Comparison of ENCODE assay signal across 1 cellular context in the genomic region with DNA sequence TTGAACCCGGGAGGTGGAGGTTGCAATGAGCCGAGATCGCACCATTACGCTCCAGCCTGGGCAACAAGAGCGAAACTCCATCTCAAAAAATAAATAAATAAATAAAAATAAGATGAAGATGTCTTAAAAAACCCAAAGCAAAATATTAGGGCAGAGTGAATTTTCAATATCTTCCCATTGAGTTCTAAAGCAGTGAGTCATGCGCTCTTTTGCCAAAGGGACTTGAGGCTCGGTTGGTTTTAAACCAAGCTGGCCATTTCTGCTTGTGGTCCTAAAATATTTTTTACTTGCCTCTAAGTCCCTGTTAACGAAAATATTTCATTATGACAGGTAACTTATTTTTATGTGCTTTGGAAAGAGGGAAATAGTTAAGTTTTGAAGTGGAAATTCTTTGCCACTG.
TF ChIP-seq lines count a peak whose summit lies in the region.

No MANE protein-coding gene starts in this region.

TF ChIP-seq in GM23338, 12 proteins besides CTCF, POLR2A, EP300 and RAD21 (continued from another document):
- TF ChIP-seq, protein P1, sequence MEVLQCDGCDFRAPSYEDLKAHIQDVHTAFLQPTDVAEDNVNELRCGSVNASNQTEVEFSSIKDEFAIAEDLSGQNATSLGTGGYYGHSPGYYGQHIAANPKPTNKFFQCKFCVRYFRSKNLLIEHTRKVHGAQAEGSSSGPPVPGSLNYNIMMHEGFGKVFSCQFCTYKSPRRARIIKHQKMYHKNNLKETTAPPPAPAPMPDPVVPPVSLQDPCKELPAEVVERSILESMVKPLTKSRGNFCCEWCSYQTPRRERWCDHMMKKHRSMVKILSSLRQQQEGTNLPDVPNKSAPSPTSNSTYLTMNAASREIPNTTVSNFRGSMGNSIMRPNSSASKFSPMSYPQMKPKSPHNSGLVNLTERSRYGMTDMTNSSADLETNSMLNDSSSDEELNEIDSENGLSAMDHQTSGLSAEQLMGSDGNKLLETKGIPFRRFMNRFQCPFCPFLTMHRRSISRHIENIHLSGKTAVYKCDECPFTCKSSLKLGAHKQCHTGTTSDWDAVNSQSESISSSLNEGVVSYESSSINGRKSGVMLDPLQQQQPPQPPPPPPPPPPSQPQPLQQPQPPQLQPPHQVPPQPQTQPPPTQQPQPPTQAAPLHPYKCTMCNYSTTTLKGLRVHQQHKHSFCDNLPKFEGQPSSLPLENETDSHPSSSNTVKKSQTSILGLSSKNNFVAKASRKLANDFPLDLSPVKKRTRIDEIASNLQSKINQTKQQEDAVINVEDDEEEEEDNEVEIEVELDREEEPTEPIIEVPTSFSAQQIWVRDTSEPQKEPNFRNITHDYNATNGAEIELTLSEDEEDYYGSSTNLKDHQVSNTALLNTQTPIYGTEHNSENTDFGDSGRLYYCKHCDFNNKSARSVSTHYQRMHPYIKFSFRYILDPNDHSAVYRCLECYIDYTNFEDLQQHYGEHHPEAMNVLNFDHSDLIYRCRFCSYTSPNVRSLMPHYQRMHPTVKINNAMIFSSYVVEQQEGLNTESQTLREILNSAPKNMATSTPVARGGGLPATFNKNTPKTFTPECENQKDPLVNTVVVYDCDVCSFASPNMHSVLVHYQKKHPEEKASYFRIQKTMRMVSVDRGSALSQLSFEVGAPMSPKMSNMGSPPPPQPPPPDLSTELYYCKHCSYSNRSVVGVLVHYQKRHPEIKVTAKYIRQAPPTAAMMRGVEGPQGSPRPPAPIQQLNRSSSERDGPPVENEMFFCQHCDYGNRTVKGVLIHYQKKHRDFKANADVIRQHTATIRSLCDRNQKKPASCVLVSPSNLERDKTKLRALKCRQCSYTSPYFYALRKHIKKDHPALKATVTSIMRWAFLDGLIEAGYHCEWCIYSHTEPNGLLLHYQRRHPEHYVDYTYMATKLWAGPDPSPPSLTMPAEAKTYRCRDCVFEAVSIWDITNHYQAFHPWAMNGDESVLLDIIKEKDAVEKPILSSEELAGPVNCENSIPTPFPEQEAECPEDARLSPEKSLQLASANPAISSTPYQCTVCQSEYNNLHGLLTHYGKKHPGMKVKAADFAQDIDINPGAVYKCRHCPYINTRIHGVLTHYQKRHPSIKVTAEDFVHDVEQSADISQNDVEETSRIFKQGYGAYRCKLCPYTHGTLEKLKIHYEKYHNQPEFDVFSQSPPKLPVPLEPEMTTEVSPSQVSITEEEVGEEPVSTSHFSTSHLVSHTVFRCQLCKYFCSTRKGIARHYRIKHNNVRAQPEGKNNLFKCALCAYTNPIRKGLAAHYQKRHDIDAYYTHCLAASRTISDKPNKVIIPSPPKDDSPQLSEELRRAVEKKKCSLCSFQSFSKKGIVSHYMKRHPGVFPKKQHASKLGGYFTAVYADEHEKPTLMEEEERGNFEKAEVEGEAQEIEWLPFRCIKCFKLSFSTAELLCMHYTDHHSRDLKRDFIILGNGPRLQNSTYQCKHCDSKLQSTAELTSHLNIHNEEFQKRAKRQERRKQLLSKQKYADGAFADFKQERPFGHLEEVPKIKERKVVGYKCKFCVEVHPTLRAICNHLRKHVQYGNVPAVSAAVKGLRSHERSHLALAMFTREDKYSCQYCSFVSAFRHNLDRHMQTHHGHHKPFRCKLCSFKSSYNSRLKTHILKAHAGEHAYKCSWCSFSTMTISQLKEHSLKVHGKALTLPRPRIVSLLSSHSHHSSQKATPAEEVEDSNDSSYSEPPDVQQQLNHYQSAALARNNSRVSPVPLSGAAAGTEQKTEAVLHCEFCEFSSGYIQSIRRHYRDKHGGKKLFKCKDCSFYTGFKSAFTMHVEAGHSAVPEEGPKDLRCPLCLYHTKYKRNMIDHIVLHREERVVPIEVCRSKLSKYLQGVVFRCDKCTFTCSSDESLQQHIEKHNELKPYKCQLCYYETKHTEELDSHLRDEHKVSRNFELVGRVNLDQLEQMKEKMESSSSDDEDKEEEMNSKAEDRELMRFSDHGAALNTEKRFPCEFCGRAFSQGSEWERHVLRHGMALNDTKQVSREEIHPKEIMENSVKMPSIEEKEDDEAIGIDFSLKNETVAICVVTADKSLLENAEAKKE (CRISPR knock-in tag; IDR thresholded peaks at IDR 0.05): no peak
